26 cellular contexts compared by ENCODE assay signal in genomic region chr2:197034969-197035368, GRCh38.
DNase-seq lines count a peak whose midpoint lies in the region; ATAC-seq, FAIRE-seq and TF ChIP-seq lines count a peak whose summit lies in the region.
"Had no signal": no experiment of that assay in that cellular context is flagged by ENCODE, and none has a peak within 500 bp of the region (broad histone marks: within the 10 kb centered on the region; RNA-seq: fewer than 3 reads in every experiment).

No MANE protein-coding gene starts in this region.

- H3K36me3 ChIP-seq in cardiac muscle cell (no peaks in the 10 kb centered on the region), right atrium auricular region (no peaks in the 10 kb centered on the region), ascending aorta (no peaks in the 10 kb centered on the region), pancreas (no peaks in the 10 kb centered on the region)
- H3K36me3 ChIP-seq: Peyer's patch had no signal

- no TSS peak for BruUV-seq in MCF 10A (replicated peaks; lab: Mats Ljungman, UMichigan)

- H3K36me3 Mint-ChIP-seq in IgD-negative memory B cell (peaks cover 6% of the 10 kb centered on the region), chondrocyte (ENCODE audit: low read depth) (peaks cover 7% of the 10 kb centered on the region), MCF 10A (ENCODE audit: insufficient read depth, unreplicated experiment) (no peaks in the 10 kb centered on the region)
- H3K36me3 Mint-ChIP-seq: WTC11 had no signal

- no peak for FAIRE-seq in pancreas (lab: Jason Lieb, UNC)
- FAIRE-seq: endothelial cell of umbilical vein, GM12891, small intestine had no signal

- H3K4me1 ChIP-seq in cardiac muscle cell (ENCODE audit: low read depth) (peaks cover 6% of the 10 kb centered on the region), right atrium auricular region (peaks cover 0 to 16% of the 10 kb centered on the region in 2 donors), ascending aorta (peaks cover 4 to 5% of the 10 kb centered on the region in 2 donors), pancreas (peaks cover 0 to 22% (median 14%) of the 10 kb centered on the region in 3 donors)
- H3K4me1 ChIP-seq: Peyer's patch had no signal

- 35 to 51% methylated on average over 1 of the region's 1 CpG for WGBS in pancreas, 2 donors

- ATAC-seq in pancreas = peak; percentile 37 to 77 (median 56)
- ATAC-seq: left lung, WTC11 had no signal

- no peaks in the 10 kb centered on the region for H3K27me3 ChIP-seq in cardiac muscle cell
- H3K27me3 ChIP-seq in right atrium auricular region = no peaks in the 10 kb centered on the region
- H3K27me3 ChIP-seq in ascending aorta = no peaks in the 10 kb centered on the region
- H3K27me3 ChIP-seq in pancreas = no peaks in the 10 kb centered on the region
- H3K27me3 ChIP-seq: dorsolateral prefrontal cortex, left lung, Peyer's patch had no signal

- H3K9me3 ChIP-seq in cardiac muscle cell (ENCODE audit: low read depth) (no peaks in the 10 kb centered on the region), right atrium auricular region (no peaks in the 10 kb centered on the region), ascending aorta (no peaks in the 10 kb centered on the region), pancreas (no peaks in the 10 kb centered on the region)
- H3K9me3 ChIP-seq: left lung, Peyer's patch had no signal

- POLR2A ChIA-PET in MCF 10A (lab: Yijun Ruan, JAX) = no interaction called here

- H3K4me1 Mint-ChIP-seq in IgD-negative memory B cell (peaks cover 0 to 7% (median 7%) of the 10 kb centered on the region in 3 donors), chondrocyte (ENCODE audit: low read depth) (no peaks in the 10 kb centered on the region), MCF 10A (ENCODE audit: insufficient read depth, unreplicated experiment) (no peaks in the 10 kb centered on the region)
- H3K4me1 Mint-ChIP-seq: WTC11 had no signal

- H3K4me3 Mint-ChIP-seq in IgD-negative memory B cell = no peak overlapping the region
- H3K4me3 Mint-ChIP-seq in chondrocyte (ENCODE audit: unreplicated experiment) = no peak overlapping the region
- H3K4me3 Mint-ChIP-seq in MCF 10A (ENCODE audit: unreplicated experiment) = no peak overlapping the region
- H3K4me3 Mint-ChIP-seq: WTC11 had no signal

- CTCF ChIA-PET in MCF 10A (lab: Yijun Ruan, JAX) = interaction anchor here (1.3 to 1.7 kb wide), 2 partner anchors 23 to 79 kb away, joined by 5 to 6 read pairs; no protein-coding TSS in a partner anchor

- H3K4me3 ChIP-seq in cardiac muscle cell = no peak overlapping the region
- no peak overlapping the region for H3K4me3 ChIP-seq in right atrium auricular region
- no peak overlapping the region for H3K4me3 ChIP-seq in ascending aorta
- no peak overlapping the region for H3K4me3 ChIP-seq in pancreas
- H3K4me3 ChIP-seq: dorsolateral prefrontal cortex, GM23248, left lung, Peyer's patch had no signal

- H3K27me3 Mint-ChIP-seq in IgD-negative memory B cell = no peaks in the 10 kb centered on the region
- no peaks in the 10 kb centered on the region for H3K27me3 Mint-ChIP-seq in chondrocyte (ENCODE audit: low read depth)
- H3K27me3 Mint-ChIP-seq in MCF 10A (ENCODE audit: insufficient read depth, unreplicated experiment) = no peaks in the 10 kb centered on the region

- H3K27ac ChIP-seq in cardiac muscle cell = peak overlapping the region; percentile 56
- peak overlapping the region in 1 of 2 donors; percentile 38 for H3K27ac ChIP-seq in right atrium auricular region
- peak overlapping the region; percentile 27 to 29 for H3K27ac ChIP-seq in ascending aorta
- peak overlapping the region in 2 of 4 donors; percentile 7 to 25 for H3K27ac ChIP-seq in pancreas
- H3K27ac ChIP-seq: C4-2B, dorsolateral prefrontal cortex, GM23248, left lung, Peyer's patch had no signal

- DNase-seq in cardiac muscle cell (ENCODE audit: low read depth in 1 of 2, low spot score in 1 of 2) (no peak), right atrium auricular region (ENCODE audit: low spot score) (no peak), ascending aorta (ENCODE audit: low spot score in 2 of 2) (no peak), pancreas (no peak), chondrocyte (ENCODE audit: low spot score) (no peak), MCF 10A (ENCODE audit: unreplicated experiment) (no peak), Ammon's horn (ENCODE audit: low spot score) (no peak)
- DNase-seq: activated T-cell treated with anti-CD3 and anti-CD28 coated beads for 4 hours, dorsolateral prefrontal cortex, EL, GM23248, hypothalamus, left lung, NCI-H1105, NCI-H2029 treated with DMSO at 0.1 percent for 48 hours, NCI-H2227 treated with DMSO at 0.1 percent for 48 hours, NCI-H69, Peyer's patch, SIG-M5, small intestine, SW 1271 had no signal

- H3K9me3 Mint-ChIP-seq in IgD-negative memory B cell = no peaks in the 10 kb centered on the region
- peaks cover 6% of the 10 kb centered on the region for H3K9me3 Mint-ChIP-seq in chondrocyte (ENCODE audit: low read depth)
- H3K9me3 Mint-ChIP-seq in MCF 10A (ENCODE audit: unreplicated experiment) = no peaks in the 10 kb centered on the region
- H3K9me3 Mint-ChIP-seq: WTC11 had no signal

- TF ChIP-seq CTCF in cardiac muscle cell (IDR thresholded peaks at IDR 0.05; ENCODE audit: low read depth, low read length) = no peak
- no peak for TF ChIP-seq CTCF in right atrium auricular region (IDR thresholded peaks at IDR 0.05)
- no peak for TF ChIP-seq CTCF in ascending aorta (IDR thresholded peaks at IDR 0.05)
- TF ChIP-seq CTCF in pancreas (IDR thresholded peaks at IDR 0.05) = no peak
- TF ChIP-seq CTCF in chondrocyte (IDR thresholded peaks at IDR 0.05) = no peak
- no peak for TF ChIP-seq CTCF in MCF 10A (IDR thresholded peaks at IDR 0.05; ENCODE audit: unreplicated experiment)

- intact Hi-C loops in ascending aorta (cut with DNase I) = no loop called here
- intact Hi-C loops in pancreas (cut with DNase I) = no loop called here
- intact Hi-C loops in MCF 10A (cut with micrococcal nuclease) = no loop called here

- H3K27ac Mint-ChIP-seq in IgD-negative memory B cell (peak overlapping the region in 2 of 3 donors; percentile 23 to 64), chondrocyte (ENCODE audit: unreplicated experiment) (no peak overlapping the region), MCF 10A (ENCODE audit: low read depth, unreplicated experiment) (no peak overlapping the region)
- H3K27ac Mint-ChIP-seq: WTC11 had no signal

Comparison
In these comparisons a context has a peak if more than half of its experiments do, and no peak if none do; other contexts are left out.
1. H3K27ac Mint-ChIP-seq: peak in IgD-negative memory B cell (2 of 3); none in chondrocyte (single experiment) and MCF 10A (single experiment).